8 cellular contexts compared by ENCODE assay signal in the genomic region with DNA sequence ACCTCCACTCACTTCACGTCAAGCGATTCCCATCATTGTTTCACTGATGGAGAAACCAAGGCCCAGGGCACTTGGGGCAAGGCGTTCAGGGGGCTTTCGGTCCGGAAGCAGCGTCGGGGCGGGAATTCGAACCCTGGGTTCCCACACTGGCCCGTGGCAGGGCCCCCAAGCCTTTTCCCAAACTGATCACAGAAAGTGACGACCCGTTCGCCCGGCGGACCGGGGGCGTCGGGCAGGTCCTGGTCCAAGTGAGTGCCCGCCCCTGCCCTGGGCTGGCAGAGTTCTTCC. TPM values are rescaled to one million over a fixed set of nuclear protein-coding genes. Genes with fewer than 3 reads are reported as not detected.
DNase-seq lines count a peak whose midpoint lies in the region; ATAC-seq and TF ChIP-seq lines count a peak whose summit lies in the region.

No MANE protein-coding gene starts in this region.

- no peaks in the 10 kb centered on the region for H3K9me3 ChIP-seq in DND-41 (ENCODE audit: insufficient read depth, low read length, severe bottlenecking)
- H3K9me3 ChIP-seq in HUES6 (ENCODE audit: control insufficient read depth, insufficient read depth, low read depth, low read length): no peaks in the 10 kb centered on the region

- H3K4me1 ChIP-seq in DND-41 (ENCODE audit: insufficient read depth, low read length) (peaks cover 43% of the 10 kb centered on the region), HUES6 (ENCODE audit: control insufficient read depth, insufficient read depth, low read length) (0 out of 2 replicates have a peak, but pooled peaks cover 4% of the 10 kb centered on the region)

- H3K36me3 Mint-ChIP-seq in chondrocyte (ENCODE audit: low read depth) (peaks cover 4% of the 10 kb centered on the region), nephron (ENCODE audit: low read depth) (peaks cover 19% of the 10 kb centered on the region)

- TF ChIP-seq CTCF in DND-41 (IDR thresholded peaks at IDR 0.05; ENCODE audit: borderline replicate concordance, extremely low read depth, low read length, poor library complexity, severe bottlenecking) (no peak), chondrocyte (IDR thresholded peaks at IDR 0.05) (no peak), nephron (IDR thresholded peaks at IDR 0.05; ENCODE audit: unreplicated experiment in 3 of 3) (no peak)

- H3K9me3 Mint-ChIP-seq in chondrocyte (ENCODE audit: low read depth) (no peaks in the 10 kb centered on the region), nephron (no peaks in the 10 kb centered on the region)

- H3K4me1 Mint-ChIP-seq in chondrocyte (ENCODE audit: low read depth) (peaks cover 23% of the 10 kb centered on the region), nephron (peaks cover 20% of the 10 kb centered on the region)

- H2AFZ ChIP-seq in DND-41 (ENCODE audit: low read depth, low read length): peak overlapping the region; percentile 98

- ATAC-seq in DND-41 (ENCODE audit: insufficient read depth, low read depth) (no peak), GM21619 (IDR thresholded peaks at IDR 0.05; ENCODE audit: unreplicated experiment) (no peak)

- H3K9ac ChIP-seq in DND-41 (ENCODE audit: low read depth, low read length): peak overlapping the region; percentile 88
- H3K9ac ChIP-seq in HUES6 (ENCODE audit: low read length): peak overlapping the region; percentile 85

- H3K79me2 ChIP-seq in DND-41 (ENCODE audit: insufficient read depth, low read length): peaks cover 38% of the 10 kb centered on the region

- H3K27me3 ChIP-seq in DND-41 (ENCODE audit: insufficient read depth, low read length, poor library complexity) (no peaks in the 10 kb centered on the region), HUES6 (ENCODE audit: control insufficient read depth, insufficient read depth, low read length) (no peaks in the 10 kb centered on the region)

- H3K4me2 ChIP-seq in DND-41 (ENCODE audit: insufficient read depth, low read length): peak overlapping the region; percentile 98

- H3K36me3 ChIP-seq in DND-41 (ENCODE audit: insufficient read depth, low read length): peaks cover 32% of the 10 kb centered on the region
- peaks cover 16% of the 10 kb centered on the region for H3K36me3 ChIP-seq in HUES6 (ENCODE audit: control insufficient read depth, insufficient read depth, low read length)

- H3K27me3 Mint-ChIP-seq in chondrocyte (ENCODE audit: low read depth): peaks cover 5% of the 10 kb centered on the region
- no peaks in the 10 kb centered on the region for H3K27me3 Mint-ChIP-seq in nephron (ENCODE audit: low read depth)

- H3K4me3 Mint-ChIP-seq in chondrocyte (ENCODE audit: unreplicated experiment) (peak overlapping the region; percentile 92), nephron (peak overlapping the region; percentile 89 to 96 (median 96))

- H3K27ac Mint-ChIP-seq in chondrocyte (ENCODE audit: unreplicated experiment): peak overlapping the region; percentile 93
- peak overlapping the region; percentile 88 to 99 (median 99) for H3K27ac Mint-ChIP-seq in nephron

- DNase-seq in DND-41 (no peak), chondrocyte (ENCODE audit: low spot score) (no peak), DMS153 (lab: John Stamatoyannopoulos, UW) (no peak), DMS53 treated with DMSO at 0.1 percent for 48 hours (lab: John Stamatoyannopoulos, UW; ENCODE audit: unreplicated experiment) (no peak)
- DNase-seq in effector CD4-positive, alpha-beta T cell: no peak

- peaks cover 24% of the 10 kb centered on the region for H4K20me1 ChIP-seq in DND-41 (ENCODE audit: insufficient read depth, low read length)

- H3K27ac ChIP-seq in DND-41 (ENCODE audit: low read length): peak overlapping the region; percentile 91
- H3K27ac ChIP-seq in HUES6 (ENCODE audit: low read depth, low read length): no peak overlapping the region

- H3K4me3 ChIP-seq in DND-41 (ENCODE audit: low read depth in 1 of 2, low read length in 2 of 2) (peak overlapping the region; percentile 72 to 73), HUES6 (ENCODE audit: low read depth, low read length) (peak overlapping the region; percentile 83)

RNA-seq across cellular contexts. Expression of a gene that starts 0.9 kb away (rescaled TPM):
- 26.9 to 34.3 TPM (median 27.5 TPM) in 3 replicates for total RNA-seq in chondrocyte

RNA-seq across cellular contexts. Expression of a gene that starts 9.1 kb away (rescaled TPM):
- 3.1 to 4.0 TPM (median 3.9 TPM) in 3 replicates for total RNA-seq in chondrocyte
